ENCODE assay signal across 1 cellular context in genomic region chr3:149628957-149629670, GRCh38.
TF ChIP-seq lines count a peak whose summit lies in the region.

No MANE protein-coding gene starts in this region.

TF ChIP-seq in GM23338, 12 proteins besides CTCF, POLR2A, EP300 and RAD21 (continued from another document):
- TF ChIP-seq REST (IDR thresholded peaks at IDR 0.05; ENCODE audit: unreplicated experiment) (no peak), ZNF331 (CRISPR knock-in tag; IDR thresholded peaks at IDR 0.05; ENCODE audit: low read depth) (no peak), ETS1 (IDR thresholded peaks at IDR 0.05) (no peak), STAT1 (IDR thresholded peaks at IDR 0.05; ENCODE audit: unreplicated experiment) (no peak), JUNB (IDR thresholded peaks at IDR 0.05; ENCODE audit: unreplicated experiment) (no peak), ZNF114 (CRISPR knock-in tag; IDR thresholded peaks at IDR 0.05) (no peak), NANOG (IDR thresholded peaks at IDR 0.05; ENCODE audit: borderline replicate concordance) (no peak), CREB1 (CRISPR knock-in tag; IDR thresholded peaks at IDR 0.05; ENCODE audit: low read depth) (no peak), POLR2AphosphoS5 (IDR thresholded peaks at IDR 0.05; ENCODE audit: low read depth) (no peak), EZH2phosphoT487 (IDR thresholded peaks at IDR 0.05; ENCODE audit: unreplicated experiment) (no peak)
